8 cellular contexts compared by ENCODE assay signal in genomic region chr2:129849559-129850160, GRCh38.
DNase-seq lines count a peak whose midpoint lies in the region; ATAC-seq and TF ChIP-seq lines count a peak whose summit lies in the region.

No MANE protein-coding gene starts in this region.

- no peak overlapping the region for H2BK12ac ChIP-seq in neuronal stem cell (ENCODE audit: low read length)

- H3K27ac ChIP-seq in fibroblast of lung (ENCODE audit: insufficient read depth, low read length) (no peak overlapping the region), neuronal stem cell (replicated peaks; ENCODE audit: low read length) (no peak overlapping the region)

- H3K4me2 ChIP-seq in fibroblast of lung (ENCODE audit: extremely low read depth, insufficient read depth, low read length) (no peak overlapping the region), neuronal stem cell (ENCODE audit: insufficient read depth, low read length, poor library complexity, severe bottlenecking) (no peak overlapping the region)

- H3K9me3 ChIP-seq in fibroblast of lung (ENCODE audit: control insufficient read depth, insufficient read depth, low read depth, low read length) (no peaks in the 10 kb centered on the region), neuronal stem cell (replicated peaks in 1 of 2; ENCODE audit: control insufficient read depth in 2 of 2, insufficient read depth in 1 of 2, low read depth in 1 of 2, low read length in 2 of 2) (no peaks in the 10 kb centered on the region)

- H3K4me3 ChIP-seq in H7 (ENCODE audit: insufficient read depth, low read depth, low read length) (no peak overlapping the region), fibroblast of lung (replicated peaks in 1 of 4; ENCODE audit: control extremely low read depth in 1 of 4, insufficient read depth in 1 of 4, low read depth in 3 of 4, low read length in 4 of 4) (no peak overlapping the region), neuronal stem cell (ENCODE audit: low read length in 2 of 2) (no peak overlapping the region)

- no peak overlapping the region for H3K9ac ChIP-seq in fibroblast of lung (ENCODE audit: insufficient read depth, low read length)
- no peak overlapping the region for H3K9ac ChIP-seq in neuronal stem cell (ENCODE audit: low read depth, low read length, poor library complexity)

- H4K20me1 ChIP-seq in fibroblast of lung (ENCODE audit: control insufficient read depth, extremely low read depth, insufficient read depth, low read length): no peaks in the 10 kb centered on the region

- H4K91ac ChIP-seq in neuronal stem cell (ENCODE audit: low read depth, low read length, poor library complexity): no peak overlapping the region

- no peaks in the 10 kb centered on the region for H3K79me1 ChIP-seq in neuronal stem cell (ENCODE audit: low read depth, low read length)

- H3K14ac ChIP-seq in neuronal stem cell (ENCODE audit: low read length): no peak overlapping the region

- no peak overlapping the region for H2BK15ac ChIP-seq in neuronal stem cell (ENCODE audit: low read length)

- H2BK5ac ChIP-seq in neuronal stem cell (ENCODE audit: low read length): no peak overlapping the region

- no peak overlapping the region for H3K23ac ChIP-seq in neuronal stem cell (ENCODE audit: low read depth, low read length, poor library complexity)

- ATAC-seq in SK-N-SH treated with all-trans-retinoic acid at 6 μM for 48 hours: peak; percentile 89

- H3K4me1 ChIP-seq in fibroblast of lung (ENCODE audit: control insufficient read depth, extremely low read depth, insufficient read depth, low read length) (no peaks in the 10 kb centered on the region), neuronal stem cell (ENCODE audit: control insufficient read depth in 2 of 2, insufficient read depth in 1 of 2, low read depth in 1 of 2, low read length in 2 of 2) (no peaks in the 10 kb centered on the region)

- no peaks in the 10 kb centered on the region for H3K79me2 ChIP-seq in fibroblast of lung (ENCODE audit: control insufficient read depth, insufficient read depth, low read length)

- peak; percentile 17 for DNase-seq in NCI-H1436 (lab: John Stamatoyannopoulos, UW)
- DNase-seq in NCI-H1436 treated with DMSO at 0.1 percent for 48 hours (lab: John Stamatoyannopoulos, UW): no peak
- peak; percentile 62 for DNase-seq in H7
- DNase-seq in NAMALWA (ENCODE audit: low spot score): peak; percentile 84
- peak; percentile 58 to 86 for DNase-seq in fibroblast of lung (ENCODE audit: low read depth in 2 of 2)
- peak; percentile 73 for DNase-seq in neuronal stem cell (ENCODE audit: low spot score)
- DNase-seq in activated naive CD4-positive, alpha-beta T cell treated with anti-CD3 and anti-CD28 coated beads, Interleukin-2, amount 50 U/mL, for 16 hours: no peak

- H3K36me3 ChIP-seq in H7 (replicated peaks; ENCODE audit: control insufficient read depth, insufficient read depth, low read length) (no peaks in the 10 kb centered on the region), fibroblast of lung (ENCODE audit: control insufficient read depth, insufficient read depth, low read length) (no peaks in the 10 kb centered on the region), neuronal stem cell (replicated peaks in 1 of 2; ENCODE audit: control insufficient read depth in 2 of 2, insufficient read depth in 2 of 2, low read length in 2 of 2) (no peaks in the 10 kb centered on the region)

- no peak overlapping the region for H3K18ac ChIP-seq in neuronal stem cell (ENCODE audit: low read length)

- no peak overlapping the region for H2BK120ac ChIP-seq in neuronal stem cell (ENCODE audit: low read depth, low read length)

- no CpG with 5 or more reads among the region's 6 CpGs for WGBS in neuronal stem cell (ENCODE audit: extremely low coverage in 2 of 2, insufficient read length in 2 of 2, insufficient replicate concordance in 1 of 2), 2 donors

- H2AK5ac ChIP-seq in neuronal stem cell (ENCODE audit: low read depth, low read length): no peak overlapping the region

- H2AFZ ChIP-seq in fibroblast of lung (ENCODE audit: low read length) (no peak overlapping the region), neuronal stem cell (ENCODE audit: low read length) (no peak overlapping the region)

- peak; percentile 37 to 70 for TF ChIP-seq CTCF in fibroblast of lung (conservative IDR thresholded peaks at IDR 0.05 in 1 of 2, IDR thresholded peaks at IDR 0.05 in 1 of 2; ENCODE audit: low read depth in 1 of 2, low read length in 2 of 2)

- no peak overlapping the region for H3K4ac ChIP-seq in neuronal stem cell (ENCODE audit: low read length)

- H3K27me3 ChIP-seq in H7 (ENCODE audit: control insufficient read depth, insufficient read depth, low read length): no peaks in the 10 kb centered on the region
- no peaks in the 10 kb centered on the region for H3K27me3 ChIP-seq in fibroblast of lung (ENCODE audit: control insufficient read depth, insufficient read depth, low read length)
- no peaks in the 10 kb centered on the region for H3K27me3 ChIP-seq in neuronal stem cell (ENCODE audit: control insufficient read depth in 3 of 3, insufficient read depth in 3 of 3, low read depth in 1 of 3, low read length in 3 of 3)

- H4K8ac ChIP-seq in neuronal stem cell (ENCODE audit: low read depth, low read length): no peak overlapping the region

TF ChIP-seq in SK-N-SH treated with all-trans-retinoic acid at 6 μM for 48 hours, 23 proteins besides CTCF, POLR2A, EP300 and RAD21:
- no peak for TF ChIP-seq ZFP30 (CRISPR knock-in tag; IDR thresholded peaks at IDR 0.05)
- no peak for TF ChIP-seq POU6F1 (CRISPR knock-in tag; IDR thresholded peaks at IDR 0.05; ENCODE audit: borderline replicate concordance, low read depth)
- no peak for TF ChIP-seq ESRRG (CRISPR knock-in tag; IDR thresholded peaks at IDR 0.05)
- no peak for TF ChIP-seq OSR1 (CRISPR knock-in tag; IDR thresholded peaks at IDR 0.05)
- no peak for TF ChIP-seq ARNTL (CRISPR knock-in tag; IDR thresholded peaks at IDR 0.05; ENCODE audit: borderline replicate concordance, low read depth)
- TF ChIP-seq ZNF565 (CRISPR knock-in tag; conservative IDR thresholded peaks at IDR 0.05; ENCODE audit: low read depth): no peak
- no peak for TF ChIP-seq SNAI2 (CRISPR knock-in tag; IDR thresholded peaks at IDR 0.05)
- no peak for TF ChIP-seq TCF4 (CRISPR knock-in tag; IDR thresholded peaks at IDR 0.05; ENCODE audit: borderline replicate concordance)
- no peak for TF ChIP-seq ZNF8 (CRISPR knock-in tag; IDR thresholded peaks at IDR 0.05)
- no peak for TF ChIP-seq BACH2 (CRISPR knock-in tag; IDR thresholded peaks at IDR 0.05; ENCODE audit: borderline replicate concordance)
- no peak for TF ChIP-seq CREB5 (CRISPR knock-in tag; IDR thresholded peaks at IDR 0.05; ENCODE audit: low read depth)
- no peak for TF ChIP-seq ZNF70 (CRISPR knock-in tag; IDR thresholded peaks at IDR 0.05)
- TF ChIP-seq CSRNP3 (CRISPR knock-in tag; IDR thresholded peaks at IDR 0.05): no peak
- no peak for TF ChIP-seq PATZ1 (CRISPR knock-in tag; IDR thresholded peaks at IDR 0.05; ENCODE audit: borderline replicate concordance)

Comparison
In these comparisons a context has a peak if more than half of its experiments do, and no peak if none do; other contexts are left out.
1. DNase-seq: peak in NCI-H1436 (single experiment), H7 (single experiment), NAMALWA (single experiment), fibroblast of lung (2 of 2) and neuronal stem cell (single experiment); none in NCI-H1436 treated with DMSO at 0.1 percent for 48 hours (single experiment) and activated naive CD4-positive, alpha-beta T cell treated with anti-CD3 and anti-CD28 coated beads, Interleukin-2, amount 50 U/mL, for 16 hours (single experiment).